ENCODE assay signal across 8 cellular contexts in the genomic region with DNA sequence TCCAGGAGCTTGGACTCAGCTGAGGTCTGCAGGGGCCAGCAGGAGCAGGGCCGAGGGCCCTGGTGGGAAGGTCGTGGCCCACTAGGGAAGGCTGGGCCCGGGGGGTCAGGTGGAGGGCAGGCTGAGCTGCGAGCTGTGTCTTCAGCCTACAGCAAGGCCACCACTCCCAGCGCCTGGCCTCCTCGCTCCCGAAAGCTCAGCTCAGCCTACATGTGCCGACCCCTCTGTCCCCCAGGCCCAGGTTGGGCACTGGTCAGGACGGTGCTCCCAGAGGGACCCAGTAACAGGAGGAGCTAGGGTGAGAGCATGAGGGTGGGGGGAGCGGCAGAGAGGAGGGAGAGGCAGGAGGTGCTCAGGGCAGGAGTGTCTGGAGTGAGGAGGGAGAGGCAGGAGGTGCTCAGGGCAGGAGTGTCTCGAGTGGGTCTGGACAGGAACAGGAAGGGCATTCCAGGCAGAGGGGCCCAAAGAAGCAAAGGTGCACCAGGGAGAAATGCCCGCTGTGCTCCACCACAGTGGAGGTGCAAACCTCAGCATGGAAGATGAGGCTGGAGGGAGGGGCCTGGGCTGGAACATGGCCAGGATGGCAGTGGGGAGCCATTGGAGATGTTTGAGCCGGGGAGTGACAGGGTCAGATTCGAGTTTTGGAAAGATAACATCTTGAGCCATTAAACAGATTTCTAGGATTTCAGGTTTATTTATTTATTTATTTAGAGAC. TPM values are rescaled to one million over a fixed set of nuclear protein-coding genes. Genes with fewer than 3 reads are reported as not detected.
A peak's percentile ranks its signal among the peaks of the same experiment; 100 is the strongest.
DNase-seq lines count a peak whose midpoint lies in the region; ATAC-seq and TF ChIP-seq lines count a peak whose summit lies in the region.

No MANE protein-coding gene starts in this region.

- H3K79me2 ChIP-seq in OCI-LY3 (ENCODE audit: low read length) (no peaks in the 10 kb centered on the region; the same call in 1 of the 2 replicates), osteoblast (ENCODE audit: insufficient read depth, low read length) (no peaks in the 10 kb centered on the region), Karpas-422 (ENCODE audit: low read length) (no peaks in the 10 kb centered on the region)

- no peaks in the 10 kb centered on the region for H3K36me3 ChIP-seq in OCI-LY3 (replicated peaks; ENCODE audit: low read depth, low read length)
- H3K36me3 ChIP-seq in osteoblast (ENCODE audit: insufficient read depth, low read length): no peaks in the 10 kb centered on the region
- no peaks in the 10 kb centered on the region for H3K36me3 ChIP-seq in Karpas-422 (ENCODE audit: insufficient read depth, low read length)

- peaks cover 21% of the 10 kb centered on the region for H3K4me1 ChIP-seq in OCI-LY3 (ENCODE audit: low read length)
- H3K4me1 ChIP-seq in osteoblast (ENCODE audit: insufficient read depth, low read length): peaks cover 22% of the 10 kb centered on the region
- H3K4me1 ChIP-seq in Karpas-422 (ENCODE audit: low read length): no peaks in the 10 kb centered on the region

- H4K20me1 ChIP-seq in OCI-LY3 (ENCODE audit: insufficient read depth, low read length) (peaks cover 5% of the 10 kb centered on the region; the same call in 1 of the 2 replicates), osteoblast (ENCODE audit: insufficient read depth, low read length) (peaks cover 12% of the 10 kb centered on the region), Karpas-422 (ENCODE audit: insufficient read depth, low read depth, low read length) (peaks cover 17% of the 10 kb centered on the region; the same call in 1 of the 2 replicates)

- ATAC-seq in HG02798 (IDR thresholded peaks at IDR 0.05; ENCODE audit: poor library complexity, unreplicated experiment): no peak

- H3K9me3 ChIP-seq in OCI-LY3 (ENCODE audit: insufficient read depth, low read length) (no peaks in the 10 kb centered on the region), osteoblast (ENCODE audit: low read depth, low read length) (no peaks in the 10 kb centered on the region), Karpas-422 (ENCODE audit: low read length) (no peaks in the 10 kb centered on the region)

- H3K27ac ChIP-seq in C4-2B: peak overlapping the region; percentile 78
- no peak overlapping the region for H3K27ac ChIP-seq in OCI-LY3 (ENCODE audit: low read length)
- no peak overlapping the region for H3K27ac ChIP-seq in osteoblast (ENCODE audit: low read depth, low read length)
- H3K27ac ChIP-seq in Karpas-422 (ENCODE audit: low read length): no peak overlapping the region

- peak overlapping the region; percentile 100 for H3K9ac ChIP-seq in OCI-LY3 (ENCODE audit: low read length)
- H3K9ac ChIP-seq in Karpas-422 (ENCODE audit: low read length): no peak overlapping the region

- H3K27ac Mint-ChIP-seq in endothelial cell (ENCODE audit: unreplicated experiment): no peak overlapping the region

- DNase-seq in endothelial cell (ENCODE audit: low spot score): no peak
- DNase-seq in osteoblast (ENCODE audit: insufficient read length, low spot score, missing footprints): peak; percentile 74
- DNase-seq in SW 1271 (lab: John Stamatoyannopoulos, UW): no peak
- DNase-seq in Karpas-422: no peak
- DNase-seq in SW480 (ENCODE audit: low spot score): no peak

- peaks cover 18% of the 10 kb centered on the region for H3K27me3 Mint-ChIP-seq in endothelial cell (ENCODE audit: unreplicated experiment)

- H3K4me2 ChIP-seq in OCI-LY3 (ENCODE audit: low read length) (peak overlapping the region; percentile 93), osteoblast (ENCODE audit: insufficient read depth, low read length) (peak overlapping the region; percentile 84), Karpas-422 (ENCODE audit: low read depth, low read length, poor library complexity, severe bottlenecking) (no peak overlapping the region)

- peaks cover 10% of the 10 kb centered on the region for H3K9me3 Mint-ChIP-seq in endothelial cell (ENCODE audit: unreplicated experiment)

- no peaks in the 10 kb centered on the region for H3K27me3 ChIP-seq in OCI-LY3 (ENCODE audit: low read depth, low read length)
- H3K27me3 ChIP-seq in osteoblast (ENCODE audit: insufficient read depth, low read length): no peaks in the 10 kb centered on the region
- no peaks in the 10 kb centered on the region for H3K27me3 ChIP-seq in Karpas-422 (ENCODE audit: low read length)

- no peak overlapping the region for H2AFZ ChIP-seq in OCI-LY3 (ENCODE audit: low read depth, low read length)
- H2AFZ ChIP-seq in osteoblast (ENCODE audit: low read length): peak overlapping the region; percentile 76
- H2AFZ ChIP-seq in Karpas-422 (ENCODE audit: low read length): no peak overlapping the region

- H3K4me3 Mint-ChIP-seq in endothelial cell (ENCODE audit: unreplicated experiment): peak overlapping the region; percentile 78

- H3K9me2 ChIP-seq in Karpas-422 (replicated peaks; ENCODE audit: insufficient read depth, low read length): no peaks in the 10 kb centered on the region

- TF ChIP-seq CTCF in C4-2B (conservative IDR thresholded peaks at IDR 0.05): no peak
- TF ChIP-seq CTCF in OCI-LY3 (IDR thresholded peaks at IDR 0.05; ENCODE audit: low read depth, low read length): no peak
- no peak for TF ChIP-seq CTCF in endothelial cell (IDR thresholded peaks at IDR 0.05; ENCODE audit: unreplicated experiment)
- TF ChIP-seq CTCF in osteoblast (IDR thresholded peaks at IDR 0.05; ENCODE audit: extremely low read depth, low read depth, low read length): no peak

- peaks cover 19% of the 10 kb centered on the region for H3K4me1 Mint-ChIP-seq in endothelial cell (ENCODE audit: unreplicated experiment)

- peaks cover 24% of the 10 kb centered on the region for H3K36me3 Mint-ChIP-seq in endothelial cell (ENCODE audit: low read depth, unreplicated experiment)

- peak overlapping the region; percentile 99 for H3K4me3 ChIP-seq in OCI-LY3 (ENCODE audit: low read length)
- peak overlapping the region; percentile 82 for H3K4me3 ChIP-seq in osteoblast (ENCODE audit: insufficient read depth, low read length)
- H3K4me3 ChIP-seq in Karpas-422 (ENCODE audit: low read length): no peak overlapping the region

RNA-seq across cellular contexts. Expression of gene GPR132, which starts 29.1 kb away (rescaled TPM):
- total RNA-seq in endothelial cell (ENCODE audit: unreplicated experiment) (not detected), osteoblast (under 0.01 TPM in 2 replicates)
- total RNA-seq in Karpas-422 (2014; rRNA removed; shearing (Covaris generic); ENCODE audit: low replicate concordance): not detected in 2 replicates
